ENCODE assay signal across 8 cellular contexts in the genomic region with DNA sequence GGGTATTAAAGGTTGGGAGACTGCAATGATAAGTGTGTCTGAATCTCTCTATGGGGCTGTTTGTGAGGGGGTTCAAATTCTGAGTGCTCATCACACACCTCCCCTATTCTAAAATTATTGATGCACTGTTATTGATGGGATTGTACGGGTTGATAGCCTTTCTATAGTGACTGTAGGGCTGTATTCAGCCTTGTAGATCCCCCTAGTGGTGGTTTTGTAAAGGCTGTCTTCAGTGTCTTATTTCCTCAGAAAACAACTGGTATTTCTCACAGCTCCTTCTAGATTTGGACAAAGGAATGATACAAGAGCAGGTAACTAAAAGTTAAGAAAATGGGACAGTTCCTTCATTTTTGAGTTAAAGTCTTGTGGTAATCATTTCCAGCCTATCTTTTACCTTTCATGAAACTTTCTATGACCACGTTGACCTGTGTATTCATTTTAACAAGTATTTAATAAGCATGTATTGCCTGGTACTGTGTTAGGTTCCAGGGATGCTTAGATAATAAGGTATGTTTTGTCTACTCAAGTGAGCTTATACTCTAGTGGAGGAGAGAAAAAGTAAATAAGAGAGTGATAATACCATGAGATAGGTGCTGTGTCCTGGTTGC. TPM values are rescaled to one million over a fixed set of nuclear protein-coding genes. Genes with fewer than 3 reads are reported as not detected.
DNase-seq lines count a peak whose midpoint lies in the region; ATAC-seq and TF ChIP-seq lines count a peak whose summit lies in the region.

No MANE protein-coding gene starts in this region.

- peaks cover 80% of the 10 kb centered on the region for H3K36me3 ChIP-seq in DND-41 (ENCODE audit: insufficient read depth, low read length)
- no peaks in the 10 kb centered on the region for H3K36me3 ChIP-seq in breast epithelium
- H3K36me3 ChIP-seq in left lung = peaks cover 0 to 54% of the 10 kb centered on the region in 2 donors
- H3K36me3 ChIP-seq in aorta (ENCODE audit: control insufficient read depth in 1 of 2, insufficient read depth in 2 of 2, low read length in 1 of 2) = no peaks in the 10 kb centered on the region

- peaks cover 24% of the 10 kb centered on the region for H4K20me1 ChIP-seq in DND-41 (ENCODE audit: insufficient read depth, low read length)

- no peak overlapping the region for H3K9ac ChIP-seq in DND-41 (ENCODE audit: low read depth, low read length)

- H3K79me2 ChIP-seq in DND-41 (ENCODE audit: insufficient read depth, low read length) = peaks cover 74% of the 10 kb centered on the region

- ATAC-seq in DND-41 (ENCODE audit: insufficient read depth, low read depth) (peak; percentile 97), GM19397 (IDR thresholded peaks at IDR 0.05; ENCODE audit: unreplicated experiment) (peak; percentile 71), HG03469 (IDR thresholded peaks at IDR 0.05; ENCODE audit: unreplicated experiment) (peak; percentile 64), left lung (peak; percentile 88), aorta (ENCODE audit: low FRiP score) (peak; percentile 73)

- TF ChIP-seq POLR2A in breast epithelium (IDR thresholded peaks at IDR 0.05) = no peak

- intact Hi-C loops in breast epithelium (cut with DNase I; ENCODE audit: low total_unique reads) (no loop called here), left lung (cut with DNase I) (no loop called here), aorta (cut with DNase I) (loop anchor here (5.0 to 10.0 kb wide), 2 partner anchors 84 to 226 kb away; partner anchors contain the start of genes ELAC1 (in 1 of the 2) and MRO (in 1 of the 2))

- TF ChIP-seq CTCF in DND-41 (IDR thresholded peaks at IDR 0.05; ENCODE audit: borderline replicate concordance, extremely low read depth, low read length, poor library complexity, severe bottlenecking) = peak; percentile 83
- peak; percentile 45 to 64 (median 59) for TF ChIP-seq CTCF in breast epithelium (IDR thresholded peaks at IDR 0.05)
- peak; percentile 74 to 79 for TF ChIP-seq CTCF in left lung (IDR thresholded peaks at IDR 0.05)

- H3K4me1 ChIP-seq in DND-41 (ENCODE audit: insufficient read depth, low read length) (no peaks in the 10 kb centered on the region), breast epithelium (no peaks in the 10 kb centered on the region), left lung (no peaks in the 10 kb centered on the region), aorta (ENCODE audit: control insufficient read depth in 1 of 2, insufficient read depth in 2 of 2, low read length in 2 of 2) (no peaks in the 10 kb centered on the region)

- no peak overlapping the region for H3K4me3 ChIP-seq in DND-41 (ENCODE audit: low read depth in 1 of 2, low read length in 2 of 2)
- no peak overlapping the region for H3K4me3 ChIP-seq in breast epithelium
- H3K4me3 ChIP-seq in left lung = no peak overlapping the region
- H3K4me3 ChIP-seq in aorta (ENCODE audit: low read length in 2 of 2) = no peak overlapping the region

- DNase-seq in DND-41 (no peak), NOMO-1 treated with dmso at 0.1 percent for 144 hours (lab: John Stamatoyannopoulos, UW; ENCODE audit: unreplicated experiment) (peak; percentile 9), breast epithelium (ENCODE audit: low spot score in 2 of 2) (no peak), left lung (no peak), aorta (no peak)
- DNase-seq in stimulated activated CD4-positive, alpha-beta T cell treated with anti-CD3 and anti-CD28 coated beads, Interleukin-1b, Interleukin-23, amount 100 ng/mL, for 48 hours = no peak

- no peak overlapping the region for H2AFZ ChIP-seq in DND-41 (ENCODE audit: low read depth, low read length)

- H3K9me3 ChIP-seq in DND-41 (ENCODE audit: insufficient read depth, low read length, severe bottlenecking) = no peaks in the 10 kb centered on the region
- H3K9me3 ChIP-seq in breast epithelium = no peaks in the 10 kb centered on the region
- H3K9me3 ChIP-seq in left lung = no peaks in the 10 kb centered on the region
- no peaks in the 10 kb centered on the region for H3K9me3 ChIP-seq in aorta (ENCODE audit: control insufficient read depth, low read length)

- WGBS in aorta, 2 donors = 31 to 40% methylated on average over 2 of the region's 2 CpGs

- no peak overlapping the region for H3K27ac ChIP-seq in DND-41 (ENCODE audit: low read length)
- no peak overlapping the region for H3K27ac ChIP-seq in breast epithelium
- no peak overlapping the region for H3K27ac ChIP-seq in left lung
- no peak overlapping the region for H3K27ac ChIP-seq in aorta (ENCODE audit: low read depth in 1 of 2, low read length in 2 of 2)

- H3K27me3 ChIP-seq in DND-41 (ENCODE audit: insufficient read depth, low read length, poor library complexity) = no peaks in the 10 kb centered on the region
- no peaks in the 10 kb centered on the region for H3K27me3 ChIP-seq in breast epithelium
- H3K27me3 ChIP-seq in left lung = no peaks in the 10 kb centered on the region
- H3K27me3 ChIP-seq in aorta (ENCODE audit: control insufficient read depth in 1 of 2, insufficient read depth in 2 of 2, low read length in 1 of 2) = no peaks in the 10 kb centered on the region

- H3K4me2 ChIP-seq in DND-41 (ENCODE audit: insufficient read depth, low read length) = no peak overlapping the region

RNA-seq across cellular contexts. Expression of gene SMAD4, which starts 21.2 kb away (rescaled TPM):
- total RNA-seq in breast epithelium (100 to 1,000 TPM in 2 of 3 donors, 10 to 100 TPM in 1; 96.2 to 155 (median 102) TPM), left lung (10 to 100 TPM; 90.7 to 92.2 TPM), aorta (100 to 1,000 TPM; 109 to 136 TPM)
- polyA plus RNA-seq in aorta = 10 to 100 TPM; 26.9 to 36.2 TPM

Comparison
In these comparisons a context has a peak if more than half of its experiments do, and no peak if none do; other contexts are left out.
1. intact Hi-C loops: an anchor here in aorta (5.0 to 10.0 kb wide); none called in breast epithelium and left lung.